In genomic region chr12:131362290-131363211, GRCh38 we compare ENCODE assay signal across 1 cellular context.
TF ChIP-seq lines count a peak whose summit lies in the region.

No MANE protein-coding gene starts in this region.

TF ChIP-seq in K562, 482 proteins besides CTCF, POLR2A, EP300 and RAD21 (continued from another document and continues in another):
- TF ChIP-seq, protein P1, sequence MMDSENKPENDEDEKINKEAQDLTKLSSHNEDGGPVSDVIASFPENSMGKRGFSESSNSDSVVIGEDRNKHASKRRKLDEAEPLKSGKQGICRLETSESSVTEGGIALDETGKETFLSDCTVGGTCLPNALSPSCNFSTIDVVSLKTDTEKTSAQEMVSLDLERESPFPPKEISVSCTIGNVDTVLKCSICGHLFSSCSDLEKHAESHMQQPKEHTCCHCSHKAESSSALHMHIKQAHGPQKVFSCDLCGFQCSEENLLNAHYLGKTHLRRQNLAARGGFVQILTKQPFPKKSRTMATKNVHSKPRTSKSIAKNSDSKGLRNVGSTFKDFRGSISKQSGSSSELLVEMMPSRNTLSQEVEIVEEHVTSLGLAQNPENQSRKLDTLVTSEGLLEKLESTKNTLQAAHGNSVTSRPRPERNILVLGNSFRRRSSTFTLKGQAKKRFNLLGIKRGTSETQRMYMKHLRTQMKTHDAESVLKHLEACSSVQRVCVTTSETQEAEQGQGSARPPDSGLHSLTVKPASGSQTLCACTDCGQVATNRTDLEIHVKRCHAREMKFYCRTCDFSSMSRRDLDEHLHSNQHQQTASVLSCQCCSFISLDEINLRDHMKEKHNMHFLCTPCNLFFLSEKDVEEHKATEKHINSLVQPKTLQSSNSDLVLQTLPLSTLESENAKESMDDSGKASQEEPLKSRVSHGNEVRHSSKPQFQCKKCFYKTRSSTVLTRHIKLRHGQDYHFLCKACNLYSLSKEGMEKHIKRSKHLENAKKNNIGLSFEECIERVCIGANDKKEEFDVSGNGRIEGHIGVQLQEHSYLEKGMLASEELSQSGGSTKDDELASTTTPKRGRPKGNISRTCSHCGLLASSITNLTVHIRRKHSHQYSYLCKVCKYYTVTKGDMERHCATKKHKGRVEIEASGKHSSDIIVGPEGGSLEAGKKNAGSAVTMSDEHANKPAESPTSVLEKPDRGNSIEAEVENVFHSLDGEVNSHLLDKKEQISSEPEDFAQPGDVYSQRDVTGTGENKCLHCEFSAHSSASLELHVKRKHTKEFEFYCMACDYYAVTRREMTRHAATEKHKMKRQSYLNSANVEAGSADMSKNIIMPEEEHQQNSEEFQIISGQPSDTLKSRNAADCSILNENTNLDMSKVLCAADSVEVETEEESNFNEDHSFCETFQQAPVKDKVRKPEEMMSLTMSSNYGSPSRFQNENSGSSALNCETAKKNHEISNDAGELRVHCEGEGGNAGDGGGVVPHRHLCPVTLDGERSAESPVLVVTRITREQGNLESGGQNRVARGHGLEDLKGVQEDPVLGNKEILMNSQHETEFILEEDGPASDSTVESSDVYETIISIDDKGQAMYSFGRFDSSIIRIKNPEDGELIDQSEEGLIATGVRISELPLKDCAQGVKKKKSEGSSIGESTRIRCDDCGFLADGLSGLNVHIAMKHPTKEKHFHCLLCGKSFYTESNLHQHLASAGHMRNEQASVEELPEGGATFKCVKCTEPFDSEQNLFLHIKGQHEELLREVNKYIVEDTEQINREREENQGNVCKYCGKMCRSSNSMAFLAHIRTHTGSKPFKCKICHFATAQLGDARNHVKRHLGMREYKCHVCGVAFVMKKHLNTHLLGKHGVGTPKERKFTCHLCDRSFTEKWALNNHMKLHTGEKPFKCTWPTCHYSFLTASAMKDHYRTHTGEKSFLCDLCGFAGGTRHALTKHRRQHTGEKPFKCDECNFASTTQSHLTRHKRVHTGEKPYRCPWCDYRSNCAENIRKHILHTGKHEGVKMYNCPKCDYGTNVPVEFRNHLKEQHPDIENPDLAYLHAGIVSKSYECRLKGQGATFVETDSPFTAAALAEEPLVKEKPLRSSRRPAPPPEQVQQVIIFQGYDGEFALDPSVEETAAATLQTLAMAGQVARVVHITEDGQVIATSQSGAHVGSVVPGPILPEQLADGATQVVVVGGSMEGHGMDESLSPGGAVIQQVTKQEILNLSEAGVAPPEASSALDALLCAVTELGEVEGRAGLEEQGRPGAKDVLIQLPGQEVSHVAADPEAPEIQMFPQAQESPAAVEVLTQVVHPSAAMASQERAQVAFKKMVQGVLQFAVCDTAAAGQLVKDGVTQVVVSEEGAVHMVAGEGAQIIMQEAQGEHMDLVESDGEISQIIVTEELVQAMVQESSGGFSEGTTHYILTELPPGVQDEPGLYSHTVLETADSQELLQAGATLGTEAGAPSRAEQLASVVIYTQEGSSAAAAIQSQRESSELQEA (IDR thresholded peaks at IDR 0.05; ENCODE audit: low read depth): no peak
- no peak for TF ChIP-seq MCM2 (IDR thresholded peaks at IDR 0.05; ENCODE audit: low read depth)
- no peak for TF ChIP-seq CCNT2 (IDR thresholded peaks at IDR 0.05; ENCODE audit: borderline replicate concordance, extremely low read depth, insufficient read length, low read depth, low read length)
- peak; percentile 98 for TF ChIP-seq ZNF133 (CRISPR knock-in tag; IDR thresholded peaks at IDR 0.05)
- peak; percentile 86 for TF ChIP-seq ZNF12 (CRISPR knock-in tag; IDR thresholded peaks at IDR 0.05)
- TF ChIP-seq SP1 (CRISPR knock-in tag; IDR thresholded peaks at IDR 0.05): no peak
- no peak for TF ChIP-seq PURB (CRISPR knock-in tag; IDR thresholded peaks at IDR 0.05; ENCODE audit: low read depth)
- TF ChIP-seq HIVEP1 (CRISPR knock-in tag; IDR thresholded peaks at IDR 0.05): peak; percentile 99
- no peak for TF ChIP-seq PHB2 (IDR thresholded peaks at IDR 0.05; ENCODE audit: low read depth)
- TF ChIP-seq ZNF655 (CRISPR knock-in tag; IDR thresholded peaks at IDR 0.05): peak; percentile 93
- peak; percentile 98 for TF ChIP-seq ELF4 (CRISPR knock-in tag; IDR thresholded peaks at IDR 0.05)
- no peak for TF ChIP-seq ZFX (CRISPR knock-in tag; IDR thresholded peaks at IDR 0.05)
- TF ChIP-seq GTF3C2 (IDR thresholded peaks at IDR 0.05; ENCODE audit: borderline replicate concordance, extremely low read depth, insufficient read length): no peak
- TF ChIP-seq, protein P2, sequence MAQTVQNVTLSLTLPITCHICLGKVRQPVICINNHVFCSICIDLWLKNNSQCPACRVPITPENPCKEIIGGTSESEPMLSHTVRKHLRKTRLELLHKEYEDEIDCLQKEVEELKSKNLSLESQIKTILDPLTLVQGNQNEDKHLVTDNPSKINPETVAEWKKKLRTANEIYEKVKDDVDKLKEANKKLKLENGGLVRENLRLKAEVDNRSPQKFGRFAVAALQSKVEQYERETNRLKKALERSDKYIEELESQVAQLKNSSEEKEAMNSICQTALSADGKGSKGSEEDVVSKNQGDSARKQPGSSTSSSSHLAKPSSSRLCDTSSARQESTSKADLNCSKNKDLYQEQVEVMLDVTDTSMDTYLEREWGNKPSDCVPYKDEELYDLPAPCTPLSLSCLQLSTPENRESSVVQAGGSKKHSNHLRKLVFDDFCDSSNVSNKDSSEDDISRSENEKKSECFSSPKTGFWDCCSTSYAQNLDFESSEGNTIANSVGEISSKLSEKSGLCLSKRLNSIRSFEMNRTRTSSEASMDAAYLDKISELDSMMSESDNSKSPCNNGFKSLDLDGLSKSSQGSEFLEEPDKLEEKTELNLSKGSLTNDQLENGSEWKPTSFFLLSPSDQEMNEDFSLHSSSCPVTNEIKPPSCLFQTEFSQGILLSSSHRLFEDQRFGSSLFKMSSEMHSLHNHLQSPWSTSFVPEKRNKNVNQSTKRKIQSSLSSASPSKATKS (CRISPR knock-in tag; IDR thresholded peaks at IDR 0.05): peak; percentile 95
- TF ChIP-seq JUND (IDR thresholded peaks at IDR 0.05; ENCODE audit: borderline replicate concordance, low read depth, low read length): peak; percentile 63; the same call in 1 of the 2 replicates
- peak; percentile 87; the same call in 2 of the 3 replicates for TF ChIP-seq JUND (tag; IDR thresholded peaks at IDR 0.05; ENCODE audit: borderline replicate concordance, low read depth, low read length)
- TF ChIP-seq CREB5 (CRISPR knock-in tag; IDR thresholded peaks at IDR 0.05): peak; percentile 98
- TF ChIP-seq TCF7 (IDR thresholded peaks at IDR 0.05; ENCODE audit: borderline replicate concordance): no peak
- peak; percentile 91 for TF ChIP-seq ETV1 (tag; conservative IDR thresholded peaks at IDR 0.05; ENCODE audit: low read depth)
- TF ChIP-seq TEAD1 (CRISPR knock-in tag; IDR thresholded peaks at IDR 0.05): peak in 1 of 2 experiments; percentile 99; a peak in 2 of 4 replicates
- no peak for TF ChIP-seq RBM25 (IDR thresholded peaks at IDR 0.05; ENCODE audit: low read depth, low read length, severe bottlenecking)
- peak; percentile 93 for TF ChIP-seq ZNF696 (CRISPR knock-in tag; conservative IDR thresholded peaks at IDR 0.05)
- TF ChIP-seq C11orf30 (IDR thresholded peaks at IDR 0.05; ENCODE audit: low read depth): no peak
- TF ChIP-seq CC2D1A (IDR thresholded peaks at IDR 0.05): no peak
- no peak for TF ChIP-seq ZZZ3 (IDR thresholded peaks at IDR 0.05)
- no peak for TF ChIP-seq CREM (IDR thresholded peaks at IDR 0.05; ENCODE audit: low read depth)
- no peak for TF ChIP-seq EGR1 (conservative IDR thresholded peaks at IDR 0.05)
- TF ChIP-seq ZNF23 (CRISPR knock-in tag; IDR thresholded peaks at IDR 0.05): peak; percentile 96
- peak; percentile 98 for TF ChIP-seq IFI16 (CRISPR knock-in tag; IDR thresholded peaks at IDR 0.05)
- no peak for TF ChIP-seq ZC3H4 (CRISPR knock-in tag; IDR thresholded peaks at IDR 0.05; ENCODE audit: borderline replicate concordance)
- peak; percentile 99 for TF ChIP-seq ZNF79 (CRISPR knock-in tag; IDR thresholded peaks at IDR 0.05; ENCODE audit: low read depth)
- peak; percentile 83 for TF ChIP-seq NUFIP1 (IDR thresholded peaks at IDR 0.05; ENCODE audit: partially characterized antibody)
- TF ChIP-seq KAT7 (CRISPR knock-in tag; IDR thresholded peaks at IDR 0.05; ENCODE audit: borderline replicate concordance): no peak
- TF ChIP-seq ELF2 (CRISPR knock-in tag; IDR thresholded peaks at IDR 0.05): peak; percentile 95
- TF ChIP-seq, protein P3, sequence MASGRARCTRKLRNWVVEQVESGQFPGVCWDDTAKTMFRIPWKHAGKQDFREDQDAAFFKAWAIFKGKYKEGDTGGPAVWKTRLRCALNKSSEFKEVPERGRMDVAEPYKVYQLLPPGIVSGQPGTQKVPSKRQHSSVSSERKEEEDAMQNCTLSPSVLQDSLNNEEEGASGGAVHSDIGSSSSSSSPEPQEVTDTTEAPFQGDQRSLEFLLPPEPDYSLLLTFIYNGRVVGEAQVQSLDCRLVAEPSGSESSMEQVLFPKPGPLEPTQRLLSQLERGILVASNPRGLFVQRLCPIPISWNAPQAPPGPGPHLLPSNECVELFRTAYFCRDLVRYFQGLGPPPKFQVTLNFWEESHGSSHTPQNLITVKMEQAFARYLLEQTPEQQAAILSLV (tag; IDR thresholded peaks at IDR 0.05): peak; percentile 98
- TF ChIP-seq PHB (CRISPR knock-in tag; IDR thresholded peaks at IDR 0.05): no peak; the same call in 1 of the 2 replicates
- TF ChIP-seq SMARCC2 (IDR thresholded peaks at IDR 0.05; ENCODE audit: low read depth): no peak
- TF ChIP-seq ZNF75A (CRISPR knock-in tag; IDR thresholded peaks at IDR 0.05): peak; percentile 96
- TF ChIP-seq KDM2B (CRISPR knock-in tag; IDR thresholded peaks at IDR 0.05): 0 out of 2 replicates have a peak, but pooled peaks have one; percentile 48
- no peak for TF ChIP-seq BCLAF1 (IDR thresholded peaks at IDR 0.05; ENCODE audit: borderline replicate concordance in 1 of 2, control insufficient read depth in 1 of 2, low read depth in 2 of 2, low read length in 1 of 2)
- TF ChIP-seq RFX5 (IDR thresholded peaks at IDR 0.05; ENCODE audit: low read depth, low read length): no peak
